In genomic region chr2:121297217-121297830, GRCh38 we compare ENCODE assay signal across 1 cellular context.
TF ChIP-seq lines count a peak whose summit lies in the region.

No MANE protein-coding gene starts in this region.

TF ChIP-seq in HepG2, 621 proteins besides CTCF, POLR2A, EP300 and RAD21 (continued from another document):
- TF ChIP-seq BRF2 (CRISPR knock-in tag; IDR thresholded peaks at IDR 0.05) (no peak), MXI1 (IDR thresholded peaks at IDR 0.05; ENCODE audit: borderline replicate concordance, low read depth, low read length) (no peak), MED8 (CRISPR knock-in tag; IDR thresholded peaks at IDR 0.05; ENCODE audit: insufficient replicate concordance) (no peak), MIXL1 (CRISPR knock-in tag; IDR thresholded peaks at IDR 0.05) (no peak), NR3C1 (CRISPR knock-in tag; IDR thresholded peaks at IDR 0.05) (no peak), GZF1 (CRISPR knock-in tag; IDR thresholded peaks at IDR 0.05) (no peak), RXRA (CRISPR knock-in tag; IDR thresholded peaks at IDR 0.05) (no peak), HMG20B (CRISPR knock-in tag; conservative IDR thresholded peaks at IDR 0.05) (no peak), SRF (IDR thresholded peaks at IDR 0.05; ENCODE audit: low read depth, low read length) (peak; percentile 47; the same call in 1 of the 2 replicates), ZBTB34 (CRISPR knock-in tag; IDR thresholded peaks at IDR 0.05) (no peak), CCDC6 (CRISPR knock-in tag; IDR thresholded peaks at IDR 0.05) (no peak), PREB (CRISPR knock-in tag; IDR thresholded peaks at IDR 0.05) (no peak), ZNF550 (CRISPR knock-in tag; IDR thresholded peaks at IDR 0.05; ENCODE audit: borderline replicate concordance) (no peak), ZNF629 (CRISPR knock-in tag; conservative IDR thresholded peaks at IDR 0.05) (0 out of 2 replicates have a peak, but pooled peaks have one; percentile 12), ZBTB4 (CRISPR knock-in tag; IDR thresholded peaks at IDR 0.05; ENCODE audit: borderline replicate concordance) (no peak), HNF4A (CRISPR knock-in tag; IDR thresholded peaks at IDR 0.05) (peak; percentile 32; the same call in 1 of the 2 replicates), TFAP4 (IDR thresholded peaks at IDR 0.05; ENCODE audit: borderline replicate concordance, low read depth) (peak; percentile 64; the same call in 1 of the 2 replicates), GTF3A (CRISPR knock-in tag; conservative IDR thresholded peaks at IDR 0.05) (no peak), KDM4B (CRISPR knock-in tag; IDR thresholded peaks at IDR 0.05) (no peak), HMGA1 (CRISPR knock-in tag; conservative IDR thresholded peaks at IDR 0.05) (no peak), ZNF256 (CRISPR knock-in tag; conservative IDR thresholded peaks at IDR 0.05) (no peak), ZNF251 (CRISPR knock-in tag; IDR thresholded peaks at IDR 0.05) (no peak), ZBTB2 (CRISPR knock-in tag; IDR thresholded peaks at IDR 0.05; ENCODE audit: low read depth) (no peak), IKZF1 (IDR thresholded peaks at IDR 0.05) (no peak), ATM (IDR thresholded peaks at IDR 0.05; ENCODE audit: borderline replicate concordance) (no peak), ZNF441 (CRISPR knock-in tag; IDR thresholded peaks at IDR 0.05; ENCODE audit: borderline replicate concordance) (no peak), HDAC2 (CRISPR knock-in tag; IDR thresholded peaks at IDR 0.05) (no peak), ZNF143 (CRISPR knock-in tag; IDR thresholded peaks at IDR 0.05) (no peak), HIC2 (CRISPR knock-in tag; IDR thresholded peaks at IDR 0.05; ENCODE audit: low read depth) (no peak), PCBP2 (optimal IDR thresholded peaks at IDR 0.05; ENCODE audit: low read depth, low read length, poor library complexity, severe bottlenecking) (no peak), ZNF766 (CRISPR knock-in tag; IDR thresholded peaks at IDR 0.05; ENCODE audit: borderline replicate concordance) (no peak), ZFP36L2 (CRISPR knock-in tag; IDR thresholded peaks at IDR 0.05) (no peak), PBX2 (CRISPR knock-in tag; IDR thresholded peaks at IDR 0.05) (no peak), HNRNPK (IDR thresholded peaks at IDR 0.05; ENCODE audit: low read depth, low read length, poor library complexity, severe bottlenecking) (no peak), ZBTB7A (CRISPR knock-in tag; IDR thresholded peaks at IDR 0.05) (peak; percentile 41; the same call in 1 of the 2 replicates), ZNF331 (CRISPR knock-in tag; IDR thresholded peaks at IDR 0.05) (no peak; the same call in 1 of the 2 replicates), KDM2A (CRISPR knock-in tag; IDR thresholded peaks at IDR 0.05; ENCODE audit: borderline replicate concordance, low read depth) (0 out of 2 replicates have a peak, but pooled peaks have one; percentile 26), GLMP (CRISPR knock-in tag; IDR thresholded peaks at IDR 0.05; ENCODE audit: borderline replicate concordance) (no peak), SKI (IDR thresholded peaks at IDR 0.05; ENCODE audit: partially characterized antibody) (no peak), SALL1 (CRISPR knock-in tag; IDR thresholded peaks at IDR 0.05) (0 out of 2 replicates have a peak, but pooled peaks have one; percentile 17)
TF ChIP-seq in HepG2: peak in this region for 13.
